1 cellular context compared by ENCODE assay signal in the genomic region with DNA sequence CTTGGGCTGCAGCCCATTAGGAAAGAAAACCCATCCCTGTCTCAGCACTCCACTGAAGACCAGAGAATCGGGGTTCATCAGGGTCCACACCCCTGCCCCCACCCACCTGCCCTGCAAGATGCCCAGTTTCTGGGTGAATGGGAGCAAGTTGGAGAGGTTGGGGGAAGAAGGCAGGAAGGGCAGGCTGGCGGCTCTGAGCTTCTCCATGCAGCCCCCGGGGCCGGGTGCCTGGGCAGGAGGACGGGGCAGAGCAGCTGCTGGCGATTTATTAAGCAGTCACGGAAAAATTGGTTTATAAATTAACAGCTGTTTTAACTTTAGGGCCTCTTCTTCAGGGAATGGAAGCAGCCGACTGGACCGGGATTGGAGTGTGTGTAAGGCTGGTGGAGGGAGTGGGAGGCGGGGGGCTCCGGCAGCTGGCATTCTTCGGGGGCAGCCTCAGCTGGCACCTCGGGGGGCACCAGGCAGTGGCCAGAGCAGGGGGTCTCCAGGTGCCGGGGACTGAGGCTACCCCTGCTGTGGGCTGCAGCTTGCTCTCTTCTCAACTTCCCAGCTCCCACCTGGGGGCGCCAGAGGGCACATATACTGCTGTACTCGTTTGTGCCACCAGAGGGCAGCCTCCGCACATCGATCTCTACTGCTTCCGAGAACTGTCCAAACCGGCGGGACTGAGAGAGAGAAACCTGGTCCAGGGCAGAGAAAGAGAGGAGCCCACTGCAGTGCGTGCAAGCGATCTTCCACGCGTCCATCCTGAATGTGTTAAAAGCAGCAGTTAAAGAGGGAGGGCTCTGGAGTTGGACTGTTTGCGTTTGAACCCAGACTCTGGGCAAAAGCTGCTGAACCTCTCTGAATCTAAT.
A peak's percentile ranks its signal among the peaks of the same experiment; 100 is the strongest.
TF ChIP-seq lines count a peak whose summit lies in the region.

No MANE protein-coding gene starts in this region.

TF ChIP-seq in HepG2, 621 proteins besides CTCF, POLR2A, EP300 and RAD21 (continued from another document and continues in another):
- TF ChIP-seq SOX6 (IDR thresholded peaks at IDR 0.05) (no peak), SOX6 (CRISPR knock-in tag; IDR thresholded peaks at IDR 0.05) (peak; percentile 38; the same call in 1 of the 2 replicates), NR2C2 (CRISPR knock-in tag; IDR thresholded peaks at IDR 0.05; ENCODE audit: borderline replicate concordance) (no peak), HMG20A (CRISPR knock-in tag; IDR thresholded peaks at IDR 0.05; ENCODE audit: borderline replicate concordance) (peak; percentile 33; the same call in 1 of the 2 replicates), ZBTB8A (CRISPR knock-in tag; IDR thresholded peaks at IDR 0.05; ENCODE audit: borderline replicate concordance, low read depth) (no peak), PHF20 (CRISPR knock-in tag; IDR thresholded peaks at IDR 0.05) (no peak), HOXD1 (CRISPR knock-in tag; IDR thresholded peaks at IDR 0.05) (peak; percentile 59; the same call in 1 of the 2 replicates), ZNF367 (CRISPR knock-in tag; IDR thresholded peaks at IDR 0.05; ENCODE audit: borderline replicate concordance) (0 out of 2 replicates have a peak, but pooled peaks have one; percentile 15), KAT8 (CRISPR knock-in tag; IDR thresholded peaks at IDR 0.05) (peak; percentile 67; the same call in 1 of the 2 replicates), PHF5A (CRISPR knock-in tag; IDR thresholded peaks at IDR 0.05; ENCODE audit: low read depth, unreplicated experiment) (peak; percentile 65), HNRNPL (IDR thresholded peaks at IDR 0.05; ENCODE audit: low read depth, low read length) (no peak), IKZF5 (CRISPR knock-in tag; IDR thresholded peaks at IDR 0.05) (peak; percentile 87; the same call in 1 of the 2 replicates), FOXA1 (IDR thresholded peaks at IDR 0.05) (no peak), FOXA1 (CRISPR knock-in tag; IDR thresholded peaks at IDR 0.05) (no peak; the same call in 1 of the 2 replicates), ZHX1 (CRISPR knock-in tag; IDR thresholded peaks at IDR 0.05; ENCODE audit: low read depth) (0 out of 2 replicates have a peak, but pooled peaks have one; percentile 38), MIER3 (CRISPR knock-in tag; IDR thresholded peaks at IDR 0.05; ENCODE audit: borderline replicate concordance) (peak; percentile 94; the same call in 1 of the 2 replicates), RARG (CRISPR knock-in tag; IDR thresholded peaks at IDR 0.05; ENCODE audit: low read depth) (no peak), NFKBIZ (CRISPR knock-in tag; IDR thresholded peaks at IDR 0.05) (0 out of 2 replicates have a peak, but pooled peaks have one; percentile 33), SOX13 (IDR thresholded peaks at IDR 0.05) (no peak), SOX13 (CRISPR knock-in tag; conservative IDR thresholded peaks at IDR 0.05 in 1 of 2, IDR thresholded peaks at IDR 0.05 in 1 of 2) (peak in 1 of 2 experiments; percentile 27; a peak in 1 of 4 replicates), ZNF34 (CRISPR knock-in tag; IDR thresholded peaks at IDR 0.05; ENCODE audit: borderline replicate concordance) (no peak), ZKSCAN1 (IDR thresholded peaks at IDR 0.05; ENCODE audit: low read length) (no peak), MYC (CRISPR knock-in tag; IDR thresholded peaks at IDR 0.05; ENCODE audit: borderline replicate concordance) (peak; percentile 50; the same call in 1 of the 2 replicates), ASH2L (IDR thresholded peaks at IDR 0.05; ENCODE audit: insufficient read length, low read depth, low read length) (peak; percentile 37), FOXC1 (CRISPR knock-in tag; IDR thresholded peaks at IDR 0.05; ENCODE audit: borderline replicate concordance) (peak; percentile 67; the same call in 1 of the 2 replicates), ZNF281 (CRISPR knock-in tag; IDR thresholded peaks at IDR 0.05; ENCODE audit: borderline replicate concordance) (peak; percentile 54; the same call in 1 of the 2 replicates), ZNF264 (CRISPR knock-in tag; IDR thresholded peaks at IDR 0.05) (no peak), SALL2 (CRISPR knock-in tag; IDR thresholded peaks at IDR 0.05) (peak; percentile 75; the same call in 1 of the 2 replicates), ZNF670 (CRISPR knock-in tag; IDR thresholded peaks at IDR 0.05; ENCODE audit: borderline replicate concordance) (peak; percentile 59; the same call in 1 of the 2 replicates), ZNF512B (CRISPR knock-in tag; IDR thresholded peaks at IDR 0.05; ENCODE audit: borderline replicate concordance) (no peak), ETV5 (CRISPR knock-in tag; IDR thresholded peaks at IDR 0.05; ENCODE audit: borderline replicate concordance) (peak; percentile 50; the same call in 1 of the 2 replicates), ZNF564 (CRISPR knock-in tag; IDR thresholded peaks at IDR 0.05) (no peak), CREM (IDR thresholded peaks at IDR 0.05) (no peak), CREM (CRISPR knock-in tag; IDR thresholded peaks at IDR 0.05) (no peak)
- TF ChIP-seq, protein P1, sequence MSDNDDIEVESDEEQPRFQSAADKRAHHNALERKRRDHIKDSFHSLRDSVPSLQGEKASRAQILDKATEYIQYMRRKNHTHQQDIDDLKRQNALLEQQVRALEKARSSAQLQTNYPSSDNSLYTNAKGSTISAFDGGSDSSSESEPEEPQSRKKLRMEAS (IDR thresholded peaks at IDR 0.05), result peak; percentile 69
- TF ChIP-seq, protein P2, sequence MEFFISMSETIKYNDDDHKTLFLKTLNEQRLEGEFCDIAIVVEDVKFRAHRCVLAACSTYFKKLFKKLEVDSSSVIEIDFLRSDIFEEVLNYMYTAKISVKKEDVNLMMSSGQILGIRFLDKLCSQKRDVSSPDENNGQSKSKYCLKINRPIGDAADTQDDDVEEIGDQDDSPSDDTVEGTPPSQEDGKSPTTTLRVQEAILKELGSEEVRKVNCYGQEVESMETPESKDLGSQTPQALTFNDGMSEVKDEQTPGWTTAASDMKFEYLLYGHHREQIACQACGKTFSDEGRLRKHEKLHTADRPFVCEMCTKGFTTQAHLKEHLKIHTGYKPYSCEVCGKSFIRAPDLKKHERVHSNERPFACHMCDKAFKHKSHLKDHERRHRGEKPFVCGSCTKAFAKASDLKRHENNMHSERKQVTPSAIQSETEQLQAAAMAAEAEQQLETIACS (CRISPR knock-in tag; IDR thresholded peaks at IDR 0.05), result peak; percentile 59; the same call in 1 of the 2 replicates
- TF ChIP-seq, protein P3, sequence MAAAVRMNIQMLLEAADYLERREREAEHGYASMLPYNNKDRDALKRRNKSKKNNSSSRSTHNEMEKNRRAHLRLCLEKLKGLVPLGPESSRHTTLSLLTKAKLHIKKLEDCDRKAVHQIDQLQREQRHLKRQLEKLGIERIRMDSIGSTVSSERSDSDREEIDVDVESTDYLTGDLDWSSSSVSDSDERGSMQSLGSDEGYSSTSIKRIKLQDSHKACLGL (CRISPR knock-in tag; IDR thresholded peaks at IDR 0.05), result no peak
- TF ChIP-seq, protein P4, sequence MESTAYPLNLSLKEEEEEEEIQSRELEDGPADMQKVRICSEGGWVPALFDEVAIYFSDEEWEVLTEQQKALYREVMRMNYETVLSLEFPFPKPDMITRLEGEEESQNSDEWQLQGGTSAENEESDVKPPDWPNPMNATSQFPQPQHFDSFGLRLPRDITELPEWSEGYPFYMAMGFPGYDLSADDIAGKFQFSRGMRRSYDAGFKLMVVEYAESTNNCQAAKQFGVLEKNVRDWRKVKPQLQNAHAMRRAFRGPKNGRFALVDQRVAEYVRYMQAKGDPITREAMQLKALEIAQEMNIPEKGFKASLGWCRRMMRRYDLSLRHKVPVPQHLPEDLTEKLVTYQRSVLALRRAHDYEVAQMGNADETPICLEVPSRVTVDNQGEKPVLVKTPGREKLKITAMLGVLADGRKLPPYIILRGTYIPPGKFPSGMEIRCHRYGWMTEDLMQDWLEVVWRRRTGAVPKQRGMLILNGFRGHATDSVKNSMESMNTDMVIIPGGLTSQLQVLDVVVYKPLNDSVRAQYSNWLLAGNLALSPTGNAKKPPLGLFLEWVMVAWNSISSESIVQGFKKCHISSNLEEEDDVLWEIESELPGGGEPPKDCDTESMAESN (CRISPR knock-in tag; conservative IDR thresholded peaks at IDR 0.05), result no peak
- TF ChIP-seq, protein P5, sequence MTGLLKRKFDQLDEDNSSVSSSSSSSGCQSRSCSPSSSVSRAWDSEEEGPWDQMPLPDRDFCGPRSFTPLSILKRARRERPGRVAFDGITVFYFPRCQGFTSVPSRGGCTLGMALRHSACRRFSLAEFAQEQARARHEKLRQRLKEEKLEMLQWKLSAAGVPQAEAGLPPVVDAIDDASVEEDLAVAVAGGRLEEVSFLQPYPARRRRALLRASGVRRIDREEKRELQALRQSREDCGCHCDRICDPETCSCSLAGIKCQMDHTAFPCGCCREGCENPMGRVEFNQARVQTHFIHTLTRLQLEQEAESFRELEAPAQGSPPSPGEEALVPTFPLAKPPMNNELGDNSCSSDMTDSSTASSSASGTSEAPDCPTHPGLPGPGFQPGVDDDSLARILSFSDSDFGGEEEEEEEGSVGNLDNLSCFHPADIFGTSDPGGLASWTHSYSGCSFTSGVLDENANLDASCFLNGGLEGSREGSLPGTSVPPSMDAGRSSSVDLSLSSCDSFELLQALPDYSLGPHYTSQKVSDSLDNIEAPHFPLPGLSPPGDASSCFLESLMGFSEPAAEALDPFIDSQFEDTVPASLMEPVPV (CRISPR knock-in tag; IDR thresholded peaks at IDR 0.05), result no peak
- TF ChIP-seq, protein P6, sequence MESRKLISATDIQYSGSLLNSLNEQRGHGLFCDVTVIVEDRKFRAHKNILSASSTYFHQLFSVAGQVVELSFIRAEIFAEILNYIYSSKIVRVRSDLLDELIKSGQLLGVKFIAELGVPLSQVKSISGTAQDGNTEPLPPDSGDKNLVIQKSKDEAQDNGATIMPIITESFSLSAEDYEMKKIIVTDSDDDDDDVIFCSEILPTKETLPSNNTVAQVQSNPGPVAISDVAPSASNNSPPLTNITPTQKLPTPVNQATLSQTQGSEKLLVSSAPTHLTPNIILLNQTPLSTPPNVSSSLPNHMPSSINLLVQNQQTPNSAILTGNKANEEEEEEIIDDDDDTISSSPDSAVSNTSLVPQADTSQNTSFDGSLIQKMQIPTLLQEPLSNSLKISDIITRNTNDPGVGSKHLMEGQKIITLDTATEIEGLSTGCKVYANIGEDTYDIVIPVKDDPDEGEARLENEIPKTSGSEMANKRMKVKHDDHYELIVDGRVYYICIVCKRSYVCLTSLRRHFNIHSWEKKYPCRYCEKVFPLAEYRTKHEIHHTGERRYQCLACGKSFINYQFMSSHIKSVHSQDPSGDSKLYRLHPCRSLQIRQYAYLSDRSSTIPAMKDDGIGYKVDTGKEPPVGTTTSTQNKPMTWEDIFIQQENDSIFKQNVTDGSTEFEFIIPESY (CRISPR knock-in tag; IDR thresholded peaks at IDR 0.05), result peak; percentile 87
